Comparison of ENCODE assay signal across 13 cellular contexts in genomic region chr4:126004936-126005335, GRCh38.
DNase-seq lines count a peak whose midpoint lies in the region; TF ChIP-seq lines count a peak whose summit lies in the region.
"Had no signal": no experiment of that assay in that cellular context is flagged by ENCODE, and none has a peak within 500 bp of the region (broad histone marks: within the 10 kb centered on the region; RNA-seq: fewer than 3 reads in every experiment).

No MANE protein-coding gene starts in this region.

- H2AFZ ChIP-seq in MM.1S (ENCODE audit: low read length) = no peak overlapping the region

- no peaks in the 10 kb centered on the region for H3K4me1 ChIP-seq in MM.1S (ENCODE audit: low read length)

- no peaks in the 10 kb centered on the region for H3K9me3 ChIP-seq in MM.1S (replicated peaks; ENCODE audit: insufficient read depth, low read length)

- DNase-seq in ELR (ENCODE audit: low read depth) (peak; percentile 67), RPMI7951 (ENCODE audit: low read depth) (peak; percentile 83), fibroblast of mammary gland (ENCODE audit: low read depth) (peak; percentile 29), osteocyte (ENCODE audit: extremely low spot score, unreplicated experiment) (no peak), HuH-7.5 (ENCODE audit: low spot score) (no peak), MM.1S (no peak), hypothalamus (lab: John Stamatoyannopoulos, UW) (no peak)
- no peak for DNase-seq in activated CD4-positive, alpha-beta T cell treated with anti-CD3 and anti-CD28 coated beads, Interleukin-2, amount 50 U/mL, for 48 hours
- DNase-seq: amniotic stem cell; CD8-positive, alpha-beta memory T cell; SIG-M5; stimulated activated CD4-positive, alpha-beta T cell treated with anti-CD3 and anti-CD28 coated beads, Interleukin-4, amount 100 ng/mL, for 4 hours had no signal

- no peak for TF ChIP-seq CTCF in fibroblast of mammary gland (conservative IDR thresholded peaks at IDR 0.05; ENCODE audit: control insufficient read depth, insufficient read depth, low read depth, low read length)
- TF ChIP-seq CTCF in osteocyte (IDR thresholded peaks at IDR 0.05) = no peak
- no peak for TF ChIP-seq CTCF in MM.1S (IDR thresholded peaks at IDR 0.05; ENCODE audit: low read length)

- H3K27me3 Mint-ChIP-seq in osteocyte (ENCODE audit: unreplicated experiment) = peaks cover 38% of the 10 kb centered on the region
- H3K27me3 Mint-ChIP-seq: CD8-positive, alpha-beta memory T cell; stimulated activated naive CD8-positive, alpha-beta T cell treated with anti-CD3 and anti-CD28 coated beads, Interleukin-15, Interleukin-2, amounts not matched to agents 100 ng/mL and 50 ng/mL, for 24 hours had no signal

- no peaks in the 10 kb centered on the region for H3K9me2 ChIP-seq in MM.1S (replicated peaks; ENCODE audit: insufficient read depth, low read length)

- no peaks in the 10 kb centered on the region for H4K20me1 ChIP-seq in MM.1S (ENCODE audit: insufficient read depth, low read length)

- no peaks in the 10 kb centered on the region for H3F3A ChIP-seq in MM.1S (ENCODE audit: insufficient read depth, low read length)

- no peak overlapping the region for H3K27ac ChIP-seq in MM.1S (ENCODE audit: low read length)

- H3K9ac ChIP-seq in MM.1S (ENCODE audit: low read length) = no peak overlapping the region

- peaks cover 11% of the 10 kb centered on the region for H3K4me1 Mint-ChIP-seq in osteocyte (ENCODE audit: unreplicated experiment)
- H3K4me1 Mint-ChIP-seq: CD8-positive, alpha-beta memory T cell had no signal

- no peaks in the 10 kb centered on the region for H3K79me2 ChIP-seq in MM.1S (ENCODE audit: low read length)

- peak overlapping the region; percentile 12 for H3K4me3 Mint-ChIP-seq in osteocyte (ENCODE audit: unreplicated experiment)
- H3K4me3 Mint-ChIP-seq: CD8-positive, alpha-beta memory T cell; stimulated activated naive CD8-positive, alpha-beta T cell treated with anti-CD3 and anti-CD28 coated beads, Interleukin-15, Interleukin-2, amounts not matched to agents 100 ng/mL and 50 ng/mL, for 24 hours had no signal

- H3K9me3 Mint-ChIP-seq in osteocyte (ENCODE audit: unreplicated experiment) = peaks cover 5% of the 10 kb centered on the region

- H3K27ac Mint-ChIP-seq in osteocyte (ENCODE audit: unreplicated experiment) = no peak overlapping the region
- H3K27ac Mint-ChIP-seq: CD8-positive, alpha-beta memory T cell; stimulated activated naive CD8-positive, alpha-beta T cell treated with anti-CD3 and anti-CD28 coated beads, Interleukin-15, Interleukin-2, amounts not matched to agents 100 ng/mL and 50 ng/mL, for 24 hours had no signal

- H3K36me3 ChIP-seq in MM.1S (replicated peaks; ENCODE audit: insufficient read depth, low read length) = no peaks in the 10 kb centered on the region

- H3K27me3 ChIP-seq in MM.1S (replicated peaks; ENCODE audit: insufficient read depth, low read length) = no peaks in the 10 kb centered on the region

- H3K36me3 Mint-ChIP-seq in osteocyte (ENCODE audit: unreplicated experiment) = no peaks in the 10 kb centered on the region
- H3K36me3 Mint-ChIP-seq: CD8-positive, alpha-beta memory T cell had no signal

- no peak overlapping the region for H3K4me2 ChIP-seq in MM.1S (ENCODE audit: low read depth, low read length)

- H3K4me3 ChIP-seq in fibroblast of mammary gland (ENCODE audit: control insufficient read depth, low read depth, low read length) (no peak overlapping the region), MM.1S (ENCODE audit: low read length) (no peak overlapping the region)

Comparison
In these comparisons a context has a peak if more than half of its experiments do, and no peak if none do; other contexts are left out.
1. DNase-seq: peak in ELR (single experiment), RPMI7951 (single experiment) and fibroblast of mammary gland (single experiment); none in osteocyte (single experiment), activated CD4-positive, alpha-beta T cell treated with anti-CD3 and anti-CD28 coated beads, Interleukin-2, amount 50 U/mL, for 48 hours (0 of 2), HuH-7.5 (single experiment), MM.1S (single experiment) and hypothalamus (0 of 51).